1 cellular context compared by ENCODE assay signal in the genomic region with DNA sequence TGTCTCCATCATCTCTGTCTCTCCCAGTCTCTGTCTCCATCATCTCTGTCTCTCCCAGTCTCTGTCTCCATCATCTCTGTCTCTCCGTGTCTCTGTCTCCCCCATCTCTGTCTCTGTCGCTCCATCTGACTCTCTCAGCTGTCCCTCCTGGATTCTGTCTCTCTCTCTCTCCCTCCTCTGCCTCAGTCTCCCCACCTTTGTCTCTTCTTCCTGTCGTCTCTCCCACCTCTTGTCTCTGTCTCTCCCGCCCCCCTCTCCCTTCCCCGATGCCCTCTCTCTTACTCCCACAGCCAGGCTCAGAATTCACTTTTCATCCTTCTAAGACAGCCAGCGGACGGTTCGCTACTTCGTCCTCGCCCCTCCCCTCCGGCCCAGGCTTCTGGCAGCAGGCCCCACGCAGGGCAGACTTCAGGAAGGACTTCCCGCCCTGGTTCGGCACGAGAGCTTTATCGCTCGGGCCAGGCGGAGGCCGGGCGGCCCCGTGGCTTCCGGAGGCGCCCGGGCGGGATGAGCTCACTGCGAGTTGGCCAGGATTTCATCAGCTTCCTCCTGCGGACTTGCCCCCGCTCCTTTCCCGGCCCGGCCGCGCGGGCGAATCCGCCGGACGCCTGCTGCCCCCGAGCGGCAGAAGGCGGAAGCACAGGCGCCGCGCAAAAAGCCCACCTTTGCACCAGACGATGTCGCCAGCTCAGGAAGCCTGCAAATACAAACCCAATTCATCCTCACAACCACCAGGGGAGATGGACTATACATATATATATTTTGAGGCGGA.
A peak's percentile ranks its signal among the peaks of the same experiment; 100 is the strongest.
TF ChIP-seq lines count a peak whose summit lies in the region.

No MANE protein-coding gene starts in this region.

TF ChIP-seq in HepG2, 621 proteins besides CTCF, POLR2A, EP300 and RAD21 (continued from another document and continues in another):
- TF ChIP-seq ZNF280B (CRISPR knock-in tag; IDR thresholded peaks at IDR 0.05; ENCODE audit: borderline replicate concordance): no peak
- TF ChIP-seq PPARG (CRISPR knock-in tag; conservative IDR thresholded peaks at IDR 0.05): no peak; the same call in 1 of the 2 replicates
- peak; percentile 75 for TF ChIP-seq KLF6 (CRISPR knock-in tag; IDR thresholded peaks at IDR 0.05)
- TF ChIP-seq RORA (CRISPR knock-in tag; IDR thresholded peaks at IDR 0.05): no peak
- TF ChIP-seq, protein P1, sequence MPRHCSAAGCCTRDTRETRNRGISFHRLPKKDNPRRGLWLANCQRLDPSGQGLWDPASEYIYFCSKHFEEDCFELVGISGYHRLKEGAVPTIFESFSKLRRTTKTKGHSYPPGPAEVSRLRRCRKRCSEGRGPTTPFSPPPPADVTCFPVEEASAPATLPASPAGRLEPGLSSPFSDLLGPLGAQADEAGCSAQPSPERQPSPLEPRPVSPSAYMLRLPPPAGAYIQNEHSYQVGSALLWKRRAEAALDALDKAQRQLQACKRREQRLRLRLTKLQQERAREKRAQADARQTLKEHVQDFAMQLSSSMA (CRISPR knock-in tag; IDR thresholded peaks at IDR 0.05): no peak
- TF ChIP-seq NCOA1 (CRISPR knock-in tag; IDR thresholded peaks at IDR 0.05): no peak
- TF ChIP-seq KDM4B (CRISPR knock-in tag; IDR thresholded peaks at IDR 0.05): peak; percentile 64; the same call in 1 of the 2 replicates
- peak; percentile 94 for TF ChIP-seq ZNF619 (CRISPR knock-in tag; IDR thresholded peaks at IDR 0.05)
- TF ChIP-seq TMF1 (CRISPR knock-in tag; IDR thresholded peaks at IDR 0.05; ENCODE audit: low read depth): no peak
- no peak for TF ChIP-seq SMAD3 (CRISPR knock-in tag; IDR thresholded peaks at IDR 0.05)
- peak; percentile 85; the same call in 1 of the 2 replicates for TF ChIP-seq JUND (CRISPR knock-in tag; IDR thresholded peaks at IDR 0.05)
- peak; percentile 83 for TF ChIP-seq ZNF333 (CRISPR knock-in tag; IDR thresholded peaks at IDR 0.05; ENCODE audit: borderline replicate concordance)
- TF ChIP-seq ASH2L (IDR thresholded peaks at IDR 0.05; ENCODE audit: insufficient read length, low read depth, low read length): peak; percentile 76
- TF ChIP-seq ZBTB33 (CRISPR knock-in tag; IDR thresholded peaks at IDR 0.05): peak; percentile 69; the same call in 1 of the 2 replicates
- TF ChIP-seq ZNF556 (CRISPR knock-in tag; IDR thresholded peaks at IDR 0.05; ENCODE audit: borderline replicate concordance): peak; percentile 85; the same call in 1 of the 2 replicates
- TF ChIP-seq ZNF3 (CRISPR knock-in tag; IDR thresholded peaks at IDR 0.05): peak; percentile 76; the same call in 1 of the 2 replicates
- no peak for TF ChIP-seq TEAD3 (CRISPR knock-in tag; optimal IDR thresholded peaks at IDR 0.05; ENCODE audit: borderline replicate concordance)
- TF ChIP-seq SMAD9 (CRISPR knock-in tag; IDR thresholded peaks at IDR 0.05): peak; percentile 59; the same call in 1 of the 2 replicates
- peak; percentile 45; the same call in 1 of the 2 replicates for TF ChIP-seq NCOA2 (CRISPR knock-in tag; IDR thresholded peaks at IDR 0.05)
- TF ChIP-seq ZNF644 (CRISPR knock-in tag; IDR thresholded peaks at IDR 0.05; ENCODE audit: low read depth): no peak
- no peak for TF ChIP-seq ZNF720 (CRISPR knock-in tag; IDR thresholded peaks at IDR 0.05)
- no peak; the same call in 1 of the 2 replicates for TF ChIP-seq BCL6 (CRISPR knock-in tag; IDR thresholded peaks at IDR 0.05)
- TF ChIP-seq NFYC (CRISPR knock-in tag; IDR thresholded peaks at IDR 0.05): no peak
- no peak for TF ChIP-seq TRIM24 (CRISPR knock-in tag; IDR thresholded peaks at IDR 0.05)
- TF ChIP-seq ETV5 (CRISPR knock-in tag; IDR thresholded peaks at IDR 0.05; ENCODE audit: borderline replicate concordance): peak; percentile 99
- TF ChIP-seq ZNF570 (CRISPR knock-in tag; IDR thresholded peaks at IDR 0.05; ENCODE audit: borderline replicate concordance): no peak
- no peak for TF ChIP-seq CENPT (CRISPR knock-in tag; IDR thresholded peaks at IDR 0.05; ENCODE audit: low read depth)
- TF ChIP-seq ZSCAN30 (CRISPR knock-in tag; IDR thresholded peaks at IDR 0.05): no peak
- TF ChIP-seq SKI (IDR thresholded peaks at IDR 0.05; ENCODE audit: partially characterized antibody): peak; percentile 75
- TF ChIP-seq ZNF136 (CRISPR knock-in tag; IDR thresholded peaks at IDR 0.05; ENCODE audit: low read depth): no peak
- TF ChIP-seq LCORL (IDR thresholded peaks at IDR 0.05): no peak
- peak; percentile 93 for TF ChIP-seq LCORL (CRISPR knock-in tag; IDR thresholded peaks at IDR 0.05)
- TF ChIP-seq ZNF768 (CRISPR knock-in tag; IDR thresholded peaks at IDR 0.05): peak; percentile 59; the same call in 1 of the 2 replicates
- no peak for TF ChIP-seq ARNT (IDR thresholded peaks at IDR 0.05)
- TF ChIP-seq IKZF1 (IDR thresholded peaks at IDR 0.05): no peak
- TF ChIP-seq GLI4 (CRISPR knock-in tag; IDR thresholded peaks at IDR 0.05; ENCODE audit: borderline replicate concordance): no peak; the same call in 1 of the 2 replicates
- TF ChIP-seq, protein P2, sequence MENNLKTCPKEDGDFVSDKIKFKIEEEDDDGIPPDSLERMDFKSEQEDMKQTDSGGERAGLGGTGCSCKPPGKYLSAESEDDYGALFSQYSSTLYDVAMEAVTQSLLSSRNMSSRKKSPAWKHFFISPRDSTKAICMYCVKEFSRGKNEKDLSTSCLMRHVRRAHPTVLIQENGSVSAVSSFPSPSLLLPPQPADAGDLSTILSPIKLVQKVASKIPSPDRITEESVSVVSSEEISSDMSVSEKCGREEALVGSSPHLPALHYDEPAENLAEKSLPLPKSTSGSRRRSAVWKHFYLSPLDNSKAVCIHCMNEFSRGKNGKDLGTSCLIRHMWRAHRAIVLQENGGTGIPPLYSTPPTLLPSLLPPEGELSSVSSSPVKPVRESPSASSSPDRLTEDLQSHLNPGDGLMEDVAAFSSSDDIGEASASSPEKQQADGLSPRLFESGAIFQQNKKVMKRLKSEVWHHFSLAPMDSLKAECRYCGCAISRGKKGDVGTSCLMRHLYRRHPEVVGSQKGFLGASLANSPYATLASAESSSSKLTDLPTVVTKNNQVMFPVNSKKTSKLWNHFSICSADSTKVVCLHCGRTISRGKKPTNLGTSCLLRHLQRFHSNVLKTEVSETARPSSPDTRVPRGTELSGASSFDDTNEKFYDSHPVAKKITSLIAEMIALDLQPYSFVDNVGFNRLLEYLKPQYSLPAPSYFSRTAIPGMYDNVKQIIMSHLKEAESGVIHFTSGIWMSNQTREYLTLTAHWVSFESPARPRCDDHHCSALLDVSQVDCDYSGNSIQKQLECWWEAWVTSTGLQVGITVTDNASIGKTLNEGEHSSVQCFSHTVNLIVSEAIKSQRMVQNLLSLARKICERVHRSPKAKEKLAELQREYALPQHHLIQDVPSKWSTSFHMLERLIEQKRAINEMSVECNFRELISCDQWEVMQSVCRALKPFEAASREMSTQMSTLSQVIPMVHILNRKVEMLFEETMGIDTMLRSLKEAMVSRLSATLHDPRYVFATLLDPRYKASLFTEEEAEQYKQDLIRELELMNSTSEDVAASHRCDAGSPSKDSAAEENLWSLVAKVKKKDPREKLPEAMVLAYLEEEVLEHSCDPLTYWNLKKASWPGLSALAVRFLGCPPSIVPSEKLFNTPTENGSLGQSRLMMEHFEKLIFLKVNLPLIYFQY (CRISPR knock-in tag; IDR thresholded peaks at IDR 0.05; ENCODE audit: borderline replicate concordance): peak; percentile 93
- peak; percentile 92 for TF ChIP-seq ZNF317 (CRISPR knock-in tag; IDR thresholded peaks at IDR 0.05)
- TF ChIP-seq ZNF614 (CRISPR knock-in tag; IDR thresholded peaks at IDR 0.05; ENCODE audit: borderline replicate concordance): peak; percentile 77; the same call in 1 of the 2 replicates
- no peak for TF ChIP-seq ZEB1 (IDR thresholded peaks at IDR 0.05; ENCODE audit: insufficient replicate concordance, low read depth)
- peak; percentile 76; the same call in 1 of the 2 replicates for TF ChIP-seq ZSCAN21 (CRISPR knock-in tag; IDR thresholded peaks at IDR 0.05; ENCODE audit: borderline replicate concordance)
- TF ChIP-seq ZNF660 (CRISPR knock-in tag; IDR thresholded peaks at IDR 0.05; ENCODE audit: borderline replicate concordance, low read depth): no peak
- no peak for TF ChIP-seq NFYB (CRISPR knock-in tag; IDR thresholded peaks at IDR 0.05)
- TF ChIP-seq ISX (CRISPR knock-in tag; conservative IDR thresholded peaks at IDR 0.05): no peak
- peak; percentile 23; the same call in 1 of the 2 replicates for TF ChIP-seq POLR2G (IDR thresholded peaks at IDR 0.05; ENCODE audit: low read depth, low read length)
- no peak for TF ChIP-seq JARID2 (CRISPR knock-in tag; IDR thresholded peaks at IDR 0.05; ENCODE audit: insufficient replicate concordance)
- 0 out of 2 replicates have a peak, but pooled peaks have one; percentile 36 for TF ChIP-seq FOXK1 (CRISPR knock-in tag; IDR thresholded peaks at IDR 0.05; ENCODE audit: borderline replicate concordance, low read depth)
- TF ChIP-seq ZMYM3 (CRISPR knock-in tag; IDR thresholded peaks at IDR 0.05): peak; percentile 100
- no peak for TF ChIP-seq SMYD3 (CRISPR knock-in tag; IDR thresholded peaks at IDR 0.05)
- no peak for TF ChIP-seq GPBP1L1 (CRISPR knock-in tag; IDR thresholded peaks at IDR 0.05)
- peak; percentile 54 for TF ChIP-seq GABPA (IDR thresholded peaks at IDR 0.05; ENCODE audit: low read depth, low read length)
- peak; percentile 87 for TF ChIP-seq GABPA (CRISPR knock-in tag; IDR thresholded peaks at IDR 0.05; ENCODE audit: low read depth)
- TF ChIP-seq PTBP1 (IDR thresholded peaks at IDR 0.05; ENCODE audit: low read depth, low read length, poor library complexity, severe bottlenecking): peak; percentile 99
- TF ChIP-seq MXD4 (CRISPR knock-in tag; IDR thresholded peaks at IDR 0.05): no peak; the same call in none of the 2 replicates
- TF ChIP-seq MIER3 (CRISPR knock-in tag; IDR thresholded peaks at IDR 0.05; ENCODE audit: borderline replicate concordance): peak; percentile 71; the same call in 1 of the 2 replicates
- no peak for TF ChIP-seq ZFP36L2 (CRISPR knock-in tag; IDR thresholded peaks at IDR 0.05)
- no peak for TF ChIP-seq ZNF850 (CRISPR knock-in tag; conservative IDR thresholded peaks at IDR 0.05)
- no peak for TF ChIP-seq MIER2 (CRISPR knock-in tag; IDR thresholded peaks at IDR 0.05)
- TF ChIP-seq REPIN1 (CRISPR knock-in tag; IDR thresholded peaks at IDR 0.05; ENCODE audit: borderline replicate concordance, low read depth): no peak; the same call in 1 of the 2 replicates
- TF ChIP-seq SP1 (IDR thresholded peaks at IDR 0.05): no peak
- TF ChIP-seq SP1 (CRISPR knock-in tag; IDR thresholded peaks at IDR 0.05): no peak
- 0 out of 2 replicates have a peak, but pooled peaks have one; percentile 47 for TF ChIP-seq KLF15 (CRISPR knock-in tag; IDR thresholded peaks at IDR 0.05; ENCODE audit: borderline replicate concordance)
- TF ChIP-seq U2AF1 (optimal IDR thresholded peaks at IDR 0.05; ENCODE audit: low read depth, low read length): peak; percentile 79
- peak; percentile 43; the same call in 1 of the 2 replicates for TF ChIP-seq TFE3 (CRISPR knock-in tag; IDR thresholded peaks at IDR 0.05)
- peak; percentile 63; the same call in 1 of the 2 replicates for TF ChIP-seq ZNF564 (CRISPR knock-in tag; IDR thresholded peaks at IDR 0.05)
- TF ChIP-seq KDM1A (CRISPR knock-in tag; IDR thresholded peaks at IDR 0.05): peak; percentile 100
- peak; percentile 93 for TF ChIP-seq ERF (CRISPR knock-in tag; IDR thresholded peaks at IDR 0.05)
- no peak for TF ChIP-seq NFE2 (CRISPR knock-in tag; IDR thresholded peaks at IDR 0.05)
- no peak for TF ChIP-seq ARNTL (CRISPR knock-in tag; IDR thresholded peaks at IDR 0.05)
- peak; percentile 96 for TF ChIP-seq GABPB1 (CRISPR knock-in tag; IDR thresholded peaks at IDR 0.05)
- no peak for TF ChIP-seq ZNF552 (CRISPR knock-in tag; IDR thresholded peaks at IDR 0.05; ENCODE audit: borderline replicate concordance)
